Comparison of ENCODE assay signal across 17 cellular contexts in genomic region chr6:106908386-106908840, GRCh38.
DNase-seq lines count a peak whose midpoint lies in the region; ATAC-seq, FAIRE-seq and TF ChIP-seq lines count a peak whose summit lies in the region.
"Had no signal": no experiment of that assay in that cellular context is flagged by ENCODE, and none has a peak within 500 bp of the region (broad histone marks: within the 10 kb centered on the region; RNA-seq: fewer than 3 reads in every experiment).

No MANE protein-coding gene starts in this region.

- no peak overlapping the region for H3K27ac Mint-ChIP-seq in activated naive CD4-positive, alpha-beta T cell treated with anti-CD3 and anti-CD28 coated beads, Interleukin-2, amount 50 U/mL, for 72 hours
- H3K27ac Mint-ChIP-seq: activated CD8-positive, alpha-beta memory T cell treated with anti-CD3 and anti-CD28 coated beads, Interleukin-2, amount 10 ng/mL, durations not matched to agents 7 days and 5 days; natural killer cell treated with Interleukin-12 subunit alpha and Interleukin-12 subunit beta and Interleukin-15 and Interleukin-18, amount 100 ng/mL, for 72 hours had no signal

- no peaks in the 10 kb centered on the region for H3K9me3 Mint-ChIP-seq in activated naive CD4-positive, alpha-beta T cell treated with anti-CD3 and anti-CD28 coated beads, Interleukin-2, amount 50 U/mL, for 72 hours
- H3K9me3 Mint-ChIP-seq: natural killer cell treated with Interleukin-12 subunit alpha and Interleukin-12 subunit beta and Interleukin-15 and Interleukin-18, amount 100 ng/mL, for 72 hours had no signal

- H3K27ac ChIP-seq in SK-N-MC (no peak overlapping the region), suprapubic skin (peak overlapping the region; percentile 18)
- H3K27ac ChIP-seq: lower lobe of right lung had no signal

- TF ChIP-seq CTCF in GM13977 (IDR thresholded peaks at IDR 0.05; ENCODE audit: extremely low read depth, insufficient read depth, missing control alignments), result no peak
- no peak for TF ChIP-seq CTCF in suprapubic skin (IDR thresholded peaks at IDR 0.05)

- H3K9me3 ChIP-seq in SK-N-MC (ENCODE audit: low read depth, low read length) (no peaks in the 10 kb centered on the region), suprapubic skin (no peaks in the 10 kb centered on the region)
- H3K9me3 ChIP-seq: lower lobe of right lung had no signal

- FAIRE-seq in urothelium cell line (lab: Jason Lieb, UNC), result no peak
- FAIRE-seq: frontal cortex had no signal

- TF ChIP-seq EP300 in suprapubic skin (IDR thresholded peaks at IDR 0.05), result no peak

- H3K27me3 ChIP-seq in suprapubic skin, result no peaks in the 10 kb centered on the region

- TF ChIP-seq POLR2A in suprapubic skin (IDR thresholded peaks at IDR 0.05), result no peak

- H3K36me3 ChIP-seq in SK-N-MC (ENCODE audit: insufficient read depth, low read length), result no peaks in the 10 kb centered on the region
- H3K36me3 ChIP-seq in suprapubic skin, result no peaks in the 10 kb centered on the region
- H3K36me3 ChIP-seq: lower lobe of right lung had no signal

- peak; percentile 19 for DNase-seq in GM13977 (ENCODE audit: low spot score)
- peak; percentile 73 for DNase-seq in SK-N-MC (ENCODE audit: low read depth, low spot score)
- peak; percentile 54 for DNase-seq in islet precursor cell
- no peak for DNase-seq in suprapubic skin (ENCODE audit: low spot score in 2 of 2)
- DNase-seq in activated naive CD4-positive, alpha-beta T cell treated with anti-CD3 and anti-CD28 coated beads, Interleukin-2, amount 50 U/mL, for 72 hours (ENCODE audit: low spot score in 2 of 2), result no peak
- DNase-seq in urothelium cell line (ENCODE audit: low spot score), result no peak
- DNase-seq in stimulated activated CD4-positive, alpha-beta T cell treated with anti-CD3 and anti-CD28 coated beads, Interleukin-4, amount 100 ng/mL, for 4 hours, result no peak
- DNase-seq: activated CD4-positive, CD25-positive, alpha-beta regulatory T cell treated with anti-CD3 and anti-CD28 coated beads, Interleukin-2, amount 50 U/mL, for 72 hours; activated CD8-positive, alpha-beta memory T cell treated with anti-CD3 and anti-CD28 coated beads, Interleukin-2, amount 10 ng/mL, durations not matched to agents 7 days and 5 days; activated effector memory CD4-positive, alpha-beta T cell treated with anti-CD3 and anti-CD28 coated beads, Interleukin-2, amount 50 U/mL, for 16 hours; amniotic stem cell; DMS153; Karpas-422; lower lobe of right lung; NCI-H1436 had no signal

- in situ Hi-C loops in GM13977 (cut with MboI; ENCODE audit: low pct_unique_long_range_greater_than_20kb, low sequenced_read_pairs, unreplicated experiment), result no loop called here

- ATAC-seq in activated naive CD4-positive, alpha-beta T cell treated with anti-CD3 and anti-CD28 coated beads, Interleukin-2, amount 50 U/mL, for 72 hours, result no peak
- ATAC-seq: activated CD8-positive, alpha-beta memory T cell treated with anti-CD3 and anti-CD28 coated beads, Interleukin-2, amount 10 ng/mL, durations not matched to agents 7 days and 5 days; lower lobe of right lung; natural killer cell treated with Interleukin-12 subunit alpha and Interleukin-12 subunit beta and Interleukin-15 and Interleukin-18, amount 100 ng/mL, for 72 hours had no signal

- H3K4me3 ChIP-seq in SK-N-MC (peak overlapping the region; percentile 38), suprapubic skin (no peak overlapping the region)
- H3K4me3 ChIP-seq: lower lobe of right lung had no signal

- H3K36me3 Mint-ChIP-seq in activated naive CD4-positive, alpha-beta T cell treated with anti-CD3 and anti-CD28 coated beads, Interleukin-2, amount 50 U/mL, for 72 hours, result no peaks in the 10 kb centered on the region
- H3K36me3 Mint-ChIP-seq: activated CD8-positive, alpha-beta memory T cell treated with anti-CD3 and anti-CD28 coated beads, Interleukin-2, amount 10 ng/mL, durations not matched to agents 7 days and 5 days; natural killer cell treated with Interleukin-12 subunit alpha and Interleukin-12 subunit beta and Interleukin-15 and Interleukin-18, amount 100 ng/mL, for 72 hours had no signal

- WGBS in suprapubic skin, result 38% methylated on average over 3 of the region's 3 CpGs

- peaks cover 27% of the 10 kb centered on the region for H3K4me1 ChIP-seq in suprapubic skin
- H3K4me1 ChIP-seq: lower lobe of right lung had no signal

- no peak overlapping the region for H3K9ac ChIP-seq in SK-N-MC (ENCODE audit: insufficient read length)

Comparison
In these comparisons a context has a peak if more than half of its experiments do, and no peak if none do; other contexts are left out.
1. DNase-seq: peak in GM13977 (single experiment), SK-N-MC (single experiment) and islet precursor cell (single experiment); none in suprapubic skin (0 of 2), activated naive CD4-positive, alpha-beta T cell treated with anti-CD3 and anti-CD28 coated beads, Interleukin-2, amount 50 U/mL, for 72 hours (0 of 2), urothelium cell line (single experiment) and stimulated activated CD4-positive, alpha-beta T cell treated with anti-CD3 and anti-CD28 coated beads, Interleukin-4, amount 100 ng/mL, for 4 hours (0 of 2).